24 cellular contexts compared by ENCODE assay signal in the genomic region with DNA sequence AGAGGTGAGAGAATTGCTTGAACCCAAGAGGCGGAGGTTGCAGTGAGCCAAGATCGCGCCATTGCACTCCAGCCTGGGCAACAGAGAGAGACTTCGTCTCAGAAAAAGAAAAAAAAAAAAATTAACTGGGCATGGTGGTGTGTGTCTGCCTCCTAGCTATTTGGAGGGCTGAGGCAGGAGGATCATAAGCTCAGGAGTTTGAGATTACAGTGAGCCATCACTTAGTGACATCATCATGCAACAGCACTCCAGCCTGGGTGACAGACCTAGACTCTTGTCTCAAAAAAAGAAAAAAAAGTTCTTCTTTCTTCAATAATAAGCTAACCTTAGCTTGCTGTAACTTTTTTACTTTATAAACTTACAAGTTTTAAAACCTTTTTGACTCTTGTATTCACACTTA.
"Had no signal": no experiment of that assay in that cellular context is flagged by ENCODE, and none has a peak within 500 bp of the region (broad histone marks: within the 10 kb centered on the region; RNA-seq: fewer than 3 reads in every experiment).

No MANE protein-coding gene starts in this region.

- H3K4me1 Mint-ChIP-seq: activated CD4-positive, alpha-beta T cell treated with anti-CD3 and anti-CD28 coated beads for 36 hours; immature natural killer cell; memory B cell; natural killer cell; stimulated activated memory B cell treated with anti-CD40 and anti-IgM and Interleukin-4, amounts not matched to agents 10 μg/mL and 1 μg/mL and 100 μg/mL, for 72 hours; stimulated activated naive CD8-positive, alpha-beta T cell treated with anti-CD3 and anti-CD28 coated beads, Interleukin-15, amount 100 ng/mL, for 72 hours had no signal

- H3K27me3 Mint-ChIP-seq: activated CD4-positive, alpha-beta T cell treated with anti-CD3 and anti-CD28 coated beads for 36 hours; memory B cell; stimulated activated memory B cell treated with anti-CD40 and anti-IgM and Interleukin-4, amounts not matched to agents 10 μg/mL and 1 μg/mL and 100 μg/mL, for 72 hours; stimulated activated naive CD8-positive, alpha-beta T cell treated with anti-CD3 and anti-CD28 coated beads, Interleukin-15, amount 100 ng/mL, for 72 hours; type B pancreatic cell had no signal

- H3K9me3 Mint-ChIP-seq: activated naive CD4-positive, alpha-beta T cell treated with anti-CD3 and anti-CD28 coated beads, Interleukin-2, amount 50 U/mL, for 72 hours; activated T-cell treated with anti-CD3 and anti-CD28 coated beads, Interleukin-2, amount 50 U/mL, for 72 hours; memory B cell; natural killer cell; stimulated activated memory B cell treated with anti-CD40 and anti-IgM and Interleukin-4, amounts not matched to agents 10 μg/mL and 1 μg/mL and 100 μg/mL, for 72 hours; stimulated activated naive CD8-positive, alpha-beta T cell treated with anti-CD3 and anti-CD28 coated beads, Interleukin-15, amount 100 ng/mL, for 72 hours; T-helper 2 cell treated with Interferon-gamma antibody and Interleukin-4, amounts not matched to agents 5 μg/mL and 100 μg/mL, for 36 hours; type B pancreatic cell had no signal

- H3K27ac ChIP-seq: breast epithelium, gastroesophageal sphincter, uterus had no signal

- H3K9me3 ChIP-seq: breast epithelium, gastroesophageal sphincter, uterus had no signal

- H3K4me3 ChIP-seq: breast epithelium, gastroesophageal sphincter, uterus had no signal

- H3K27ac Mint-ChIP-seq: activated CD4-positive, alpha-beta T cell treated with anti-CD3 and anti-CD28 coated beads for 36 hours; activated naive CD4-positive, alpha-beta T cell treated with anti-CD3 and anti-CD28 coated beads, Interleukin-2, amount 50 U/mL, for 72 hours; activated T-cell treated with anti-CD3 and anti-CD28 coated beads, Interleukin-2, amount 50 U/mL, for 72 hours; immature natural killer cell; memory B cell; natural killer cell; stimulated activated memory B cell treated with anti-CD40 and anti-IgM and Interleukin-4, amounts not matched to agents 10 μg/mL and 1 μg/mL and 100 μg/mL, for 72 hours; stimulated activated naive CD8-positive, alpha-beta T cell treated with anti-CD3 and anti-CD28 coated beads, Interleukin-15, amount 100 ng/mL, for 72 hours; T-helper 2 cell treated with Interferon-gamma antibody and Interleukin-4, amounts not matched to agents 5 μg/mL and 100 μg/mL, for 36 hours; type B pancreatic cell had no signal

- DNase-seq: activated CD4-positive, alpha-beta T cell treated with anti-CD3 and anti-CD28 coated beads for 36 hours; activated CD4-positive, CD25-positive, alpha-beta regulatory T cell; activated naive CD4-positive, alpha-beta T cell; activated T-cell treated with anti-CD3 and anti-CD28 coated beads for 4 hours; activated T-cell treated with anti-CD3 and anti-CD28 coated beads, Interleukin-2, amount 50 U/mL, for 72 hours; central memory CD4-positive, alpha-beta T cell; effector CD4-positive, alpha-beta T cell; hypothalamus; immature natural killer cell; kidney; natural killer cell; right cardiac atrium; stimulated activated CD4-positive, alpha-beta T cell treated with anti-CD3 and anti-CD28 coated beads, Interleukin-12 subunit alpha, Interleukin-12 subunit beta, amount 100 ng/mL, for 4 hours; stimulated activated CD4-positive, alpha-beta T cell treated with anti-CD3 and anti-CD28 coated beads, Interleukin-4, amount 100 ng/mL, for 24 hours; stimulated activated naive CD8-positive, alpha-beta T cell treated with anti-CD3 and anti-CD28 coated beads, Interleukin-15, amount 100 ng/mL, for 72 hours; substantia nigra; uterus had no signal

- H3K36me3 Mint-ChIP-seq: activated naive CD4-positive, alpha-beta T cell treated with anti-CD3 and anti-CD28 coated beads, Interleukin-2, amount 50 U/mL, for 72 hours; natural killer cell had no signal

- ATAC-seq: activated CD4-positive, alpha-beta T cell treated with anti-CD3 and anti-CD28 coated beads for 36 hours; activated T-cell treated with anti-CD3 and anti-CD28 coated beads, Interleukin-2, amount 50 U/mL, for 72 hours; gastroesophageal sphincter; right cardiac atrium; stimulated activated memory B cell treated with anti-CD40 and anti-IgM and Interleukin-4, amounts not matched to agents 10 μg/mL and 1 μg/mL and 100 μg/mL, for 72 hours; stimulated activated naive CD8-positive, alpha-beta T cell treated with anti-CD3 and anti-CD28 coated beads, Interleukin-15, amount 100 ng/mL, for 72 hours had no signal

- H3K4me3 Mint-ChIP-seq: activated CD4-positive, alpha-beta T cell treated with anti-CD3 and anti-CD28 coated beads for 36 hours; activated T-cell treated with anti-CD3 and anti-CD28 coated beads, Interleukin-2, amount 50 U/mL, for 72 hours; immature natural killer cell; memory B cell; natural killer cell; stimulated activated memory B cell treated with anti-CD40 and anti-IgM and Interleukin-4, amounts not matched to agents 10 μg/mL and 1 μg/mL and 100 μg/mL, for 72 hours; T-helper 2 cell treated with Interferon-gamma antibody and Interleukin-4, amounts not matched to agents 5 μg/mL and 100 μg/mL, for 36 hours; type B pancreatic cell had no signal

- H3K27me3 ChIP-seq: breast epithelium, gastroesophageal sphincter, uterus had no signal

- H3K4me1 ChIP-seq: breast epithelium, uterus had no signal

- H3K36me3 ChIP-seq: breast epithelium, uterus had no signal
